In the genomic region with DNA sequence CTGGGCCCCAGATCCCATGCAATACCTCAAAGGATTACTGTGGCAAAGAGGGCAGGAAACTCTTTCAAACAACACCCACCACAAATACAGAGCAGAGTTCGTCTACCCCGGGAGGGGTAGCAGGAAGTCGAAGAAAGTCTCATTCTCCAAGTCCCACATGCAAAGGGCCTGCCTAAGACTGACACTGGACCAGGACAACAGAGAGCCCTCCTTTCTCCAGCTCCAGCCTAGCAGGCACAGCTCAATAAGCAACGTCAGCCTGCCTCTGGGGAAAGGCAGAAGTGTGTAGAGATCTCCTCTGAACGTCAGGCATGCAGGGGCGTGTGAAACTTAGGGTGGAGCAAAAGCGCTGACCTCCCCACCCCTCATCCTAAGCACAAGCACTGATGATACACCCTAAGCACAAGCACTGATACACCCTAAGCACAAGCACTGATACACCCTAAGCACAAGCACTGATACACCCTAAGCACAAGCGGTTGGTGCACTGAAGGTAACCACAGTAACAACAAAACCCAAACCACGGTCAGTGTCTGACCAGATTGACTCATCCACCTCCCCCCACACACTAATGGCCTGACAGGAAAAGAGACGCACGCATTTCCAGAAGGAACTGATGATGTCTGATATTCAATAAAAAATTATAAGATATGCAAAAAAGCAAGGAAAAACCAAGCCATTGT, we compare ENCODE assay signal across 14 cellular contexts. TPM values are rescaled to one million over a fixed set of nuclear protein-coding genes. Genes with fewer than 3 reads are reported as not detected.
DNase-seq lines count a peak whose midpoint lies in the region; ATAC-seq and TF ChIP-seq lines count a peak whose summit lies in the region.
"Had no signal": no experiment of that assay in that cellular context is flagged by ENCODE, and none has a peak within 500 bp of the region (broad histone marks: within the 10 kb centered on the region; RNA-seq: fewer than 3 reads in every experiment).

No MANE protein-coding gene starts in this region.

- H3K27me3 ChIP-seq in IMR-90 (ENCODE audit: control insufficient read depth, insufficient read depth, low read length): peaks cover 2% of the 10 kb centered on the region; the same call in 1 of the 2 replicates
- H3K27me3 ChIP-seq: vagina had no signal

- POLR2A ChIA-PET in IMR-90 (lab: Charles Lee; ENCODE audit: unreplicated experiment): no interaction called here
- POLR2A ChIA-PET in activated CD4-positive, alpha-beta memory T cell treated with anti-CD3 and anti-CD28 coated beads for 36 hours (lab: Charles Lee): no interaction called here

- no peak for TF ChIP-seq POLR2A in IMR-90 (IDR thresholded peaks at IDR 0.05; ENCODE audit: low read depth, low read length)

- H4K5ac ChIP-seq in IMR-90 (ENCODE audit: low read depth, low read length): no peak overlapping the region

- no peak overlapping the region for H3K4ac ChIP-seq in IMR-90 (ENCODE audit: low read depth, low read length)

- H4K91ac ChIP-seq in IMR-90 (ENCODE audit: insufficient read depth, low read depth, low read length): no peak overlapping the region

- in situ Hi-C loops in IMR-90 (cut with MboI; ENCODE audit: low sequenced_read_pairs): no loop called here

- no peak overlapping the region for H3K23ac ChIP-seq in IMR-90 (ENCODE audit: low read depth, low read length)

- ATAC-seq in IMR-90 (ENCODE audit: low read depth) (no peak), mucosa of descending colon (peak; percentile 49), GM21723 (IDR thresholded peaks at IDR 0.05; ENCODE audit: unreplicated experiment) (no peak), left cardiac atrium (no peak)
- ATAC-seq: gastrocnemius medialis had no signal

- no peak overlapping the region for H3K14ac ChIP-seq in IMR-90 (replicated peaks; ENCODE audit: low read depth, low read length)

- H3K4me1 Mint-ChIP-seq in activated CD4-positive, alpha-beta memory T cell treated with anti-CD3 and anti-CD28 coated beads for 36 hours (ENCODE audit: low read depth): peaks cover 45% of the 10 kb centered on the region

- no peak overlapping the region for H3K9ac ChIP-seq in IMR-90 (ENCODE audit: low read depth, low read length)

- H3K4me2 ChIP-seq in IMR-90 (ENCODE audit: low read depth, low read length): no peak overlapping the region

- WGBS in IMR-90 (ENCODE audit: extremely low coverage in 2 of 2, insufficient read length in 1 of 2), 2 experiments: no CpG with 5 or more reads among the region's 11 CpGs

- TF ChIP-seq RAD21 in IMR-90 (IDR thresholded peaks at IDR 0.05; ENCODE audit: low read length): no peak

- no peak overlapping the region for H3K27ac ChIP-seq in IMR-90 (ENCODE audit: insufficient read depth, low read length)
- H3K27ac ChIP-seq: gastrocnemius medialis, vagina had no signal

- H3K36me3 ChIP-seq in IMR-90 (ENCODE audit: control insufficient read depth, insufficient read depth, low read length) (no peaks in the 10 kb centered on the region), mucosa of descending colon (ENCODE audit: low read depth) (no peaks in the 10 kb centered on the region)
- H3K36me3 ChIP-seq: gastrocnemius medialis, vagina had no signal

- peaks cover 29% of the 10 kb centered on the region for H3K9me3 Mint-ChIP-seq in activated CD4-positive, alpha-beta memory T cell treated with anti-CD3 and anti-CD28 coated beads for 36 hours

- peaks cover 16% of the 10 kb centered on the region for H3K36me3 Mint-ChIP-seq in activated CD4-positive, alpha-beta memory T cell treated with anti-CD3 and anti-CD28 coated beads for 36 hours

- no peak overlapping the region for H4K8ac ChIP-seq in IMR-90 (ENCODE audit: low read depth in 2 of 2, low read length in 2 of 2)

- H4K20me1 ChIP-seq in IMR-90 (ENCODE audit: insufficient read depth, low read length): no peaks in the 10 kb centered on the region

- H2AK9ac ChIP-seq in IMR-90 (replicated peaks; ENCODE audit: low read depth, low read length, poor library complexity): no peak overlapping the region

- H3K27me3 Mint-ChIP-seq in activated CD4-positive, alpha-beta memory T cell treated with anti-CD3 and anti-CD28 coated beads for 36 hours: no peaks in the 10 kb centered on the region

- no peak overlapping the region for H2BK5ac ChIP-seq in IMR-90 (ENCODE audit: low read depth, low read length, poor library complexity, severe bottlenecking)

- no peak overlapping the region for H2BK15ac ChIP-seq in IMR-90 (ENCODE audit: low read depth, low read length)

- H3K4me1 ChIP-seq in IMR-90 (ENCODE audit: control insufficient read depth, insufficient read depth, low read length) (no peaks in the 10 kb centered on the region), mucosa of descending colon (ENCODE audit: low read depth) (no peaks in the 10 kb centered on the region)
- H3K4me1 ChIP-seq: gastrocnemius medialis, vagina had no signal

- dilution Hi-C loops in IMR-90 (cut with HindIII; ENCODE audit: low sequenced_read_pairs, unreplicated experiment): no loop called here

- DNase-seq in CD1c-positive myeloid dendritic cell (ENCODE audit: extremely low spot score) (peak; percentile 1), IMR-90 (no peak), mucosa of descending colon (peak in 1 of 3 donors; percentile 7), hippocampal formation (lab: John Stamatoyannopoulos, UW) (no peak), left cardiac atrium (no peak), epidermal melanocyte (ENCODE audit: insufficient read length, low spot score) (no peak)
- DNase-seq in activated CD4-positive, alpha-beta memory T cell treated with anti-CD3 and anti-CD28 coated beads for 36 hours: peak; percentile 29
- DNase-seq: gastrocnemius medialis; kidney; NCI-H1436 treated with DMSO at 0.1 percent for 48 hours; SHP77; stimulated activated CD4-positive, alpha-beta T cell treated with anti-CD3 and anti-CD28 coated beads, Interleukin-2, amount 100 ng/mL, for 24 hours had no signal

- intact Hi-C loops in IMR-90 (cut with micrococcal nuclease): loop anchor here (10.0 kb wide), 1 partner anchor 56 kb away; the partner anchor contains the start of gene TSPEAR
- intact Hi-C loops in activated CD4-positive, alpha-beta memory T cell treated with anti-CD3 and anti-CD28 coated beads for 36 hours (cut with micrococcal nuclease): loop anchor here (10.0 kb wide), 1 partner anchor 74 kb away; the partner anchor contains the start of gene KRTAP10-5
- intact Hi-C loops in mucosa of descending colon (cut with DNase I, micrococcal nuclease): no loop called here
- intact Hi-C loops in left cardiac atrium (cut with DNase I): no loop called here

- H2BK20ac ChIP-seq in IMR-90 (ENCODE audit: low read depth, low read length): no peak overlapping the region

- H3K9me3 ChIP-seq in IMR-90 (ENCODE audit: control insufficient read depth, insufficient read depth, low read length): peaks cover 3% of the 10 kb centered on the region
- no peaks in the 10 kb centered on the region for H3K9me3 ChIP-seq in mucosa of descending colon
- H3K9me3 ChIP-seq: gastrocnemius medialis, vagina had no signal

- H2AFZ ChIP-seq in IMR-90 (replicated peaks; ENCODE audit: low read length, poor library complexity): peak overlapping the region; percentile 14

- H3K4me3 ChIP-seq in IMR-90 (ENCODE audit: insufficient read depth, low read depth, low read length) (no peak overlapping the region), mucosa of descending colon (no peak overlapping the region)
- H3K4me3 ChIP-seq: gastrocnemius medialis, vagina had no signal

- TF ChIP-seq CTCF in IMR-90 (conservative IDR thresholded peaks at IDR 0.05; ENCODE audit: low read depth, low read length) (no peak), mucosa of descending colon (IDR thresholded peaks at IDR 0.05) (no peak)

- no peak overlapping the region for H3K27ac Mint-ChIP-seq in activated CD4-positive, alpha-beta memory T cell treated with anti-CD3 and anti-CD28 coated beads for 36 hours

- no peaks in the 10 kb centered on the region for H3K79me1 ChIP-seq in IMR-90 (ENCODE audit: low read depth in 1 of 2, low read length in 2 of 2)

- H3K18ac ChIP-seq in IMR-90 (ENCODE audit: low read depth, low read length): no peak overlapping the region

- no peak overlapping the region for H3K56ac ChIP-seq in IMR-90 (ENCODE audit: extremely low read depth, insufficient read depth, low read length)

- CTCF ChIA-PET in IMR-90 (lab: Yijun Ruan, JAX): no interaction called here
- CTCF ChIA-PET in activated CD4-positive, alpha-beta memory T cell treated with anti-CD3 and anti-CD28 coated beads for 36 hours (lab: Charles Lee): interaction anchor here (1.0 kb wide), 1 partner anchor 20 kb away, joined by 3 read pairs; no protein-coding TSS in a partner anchor

- no peaks in the 10 kb centered on the region for H3K9me1 ChIP-seq in IMR-90 (ENCODE audit: insufficient read depth, low read length)

- no peak overlapping the region for H2AK5ac ChIP-seq in IMR-90 (ENCODE audit: low read depth, low read length)

- H3K4me3 Mint-ChIP-seq in activated CD4-positive, alpha-beta memory T cell treated with anti-CD3 and anti-CD28 coated beads for 36 hours: no peak overlapping the region

- H2BK120ac ChIP-seq in IMR-90 (ENCODE audit: low read depth, low read length): no peak overlapping the region

- BruUV-seq in IMR-90 (replicated peaks; lab: Mats Ljungman, UMichigan): no TSS peak

RNA-seq across cellular contexts. Expression of gene KRTAP12-3, which starts 1.3 kb away (rescaled TPM):
- not detected in 2 replicates for total RNA-seq in IMR-90 (2012; rRNA removed)
- not detected in 2 replicates for polyA plus RNA-seq in IMR-90 (2012; rRNA removed)
- not detected in 2 replicates for polyA plus RNA-seq in IMR-90 (2012; cell fraction: cytosol; rRNA removed)
- polyA plus RNA-seq in IMR-90 (2012; cell fraction: nucleus; rRNA removed; ENCODE audit: low replicate concordance): not detected in 2 replicates
- not detected for total RNA-seq in activated CD4-positive, alpha-beta memory T cell treated with anti-CD3 and anti-CD28 coated beads for 36 hours
- not detected for total RNA-seq in mucosa of descending colon
- not detected for total RNA-seq in left cardiac atrium
- total RNA-seq: gastrocnemius medialis, kidney, vagina had no signal

RNA-seq across cellular contexts. Expression of gene KRTAP12-4, which starts 4.6 kb away (rescaled TPM):
- total RNA-seq in IMR-90 (2012; rRNA removed) (not detected in 2 replicates), mucosa of descending colon (not detected), left cardiac atrium (not detected)
- not detected in 2 replicates for polyA plus RNA-seq in IMR-90 (2012; rRNA removed)
- not detected in 2 replicates for polyA plus RNA-seq in IMR-90 (2012; cell fraction: cytosol; rRNA removed)
- not detected in 2 replicates for polyA plus RNA-seq in IMR-90 (2012; cell fraction: nucleus; rRNA removed; ENCODE audit: low replicate concordance)
- total RNA-seq in activated CD4-positive, alpha-beta memory T cell treated with anti-CD3 and anti-CD28 coated beads for 36 hours: not detected
- total RNA-seq: gastrocnemius medialis, kidney, vagina had no signal

RNA-seq across cellular contexts. Expression of gene KRTAP12-2, which starts 7.7 kb away (rescaled TPM):
- total RNA-seq in IMR-90 (2012; rRNA removed) (not detected in 2 replicates), mucosa of descending colon (not detected), left cardiac atrium (not detected)
- not detected in 2 replicates for polyA plus RNA-seq in IMR-90 (2012; rRNA removed)
- polyA plus RNA-seq in IMR-90 (2012; cell fraction: cytosol; rRNA removed): not detected in 2 replicates
- not detected in 2 replicates for polyA plus RNA-seq in IMR-90 (2012; cell fraction: nucleus; rRNA removed; ENCODE audit: low replicate concordance)
- total RNA-seq in activated CD4-positive, alpha-beta memory T cell treated with anti-CD3 and anti-CD28 coated beads for 36 hours: not detected
- total RNA-seq: gastrocnemius medialis, kidney, vagina had no signal

RNA-seq across cellular contexts. Expression of gene KRTAP10-11, which starts 12.8 kb away (rescaled TPM):
- not detected in 2 replicates for total RNA-seq in IMR-90 (2012; rRNA removed)
- not detected in 2 replicates for polyA plus RNA-seq in IMR-90 (2012; rRNA removed)
- polyA plus RNA-seq in IMR-90 (2012; cell fraction: cytosol; rRNA removed): not detected in 2 replicates
- polyA plus RNA-seq in IMR-90 (2012; cell fraction: nucleus; rRNA removed; ENCODE audit: low replicate concordance): not detected in 2 replicates
- not detected for total RNA-seq in activated CD4-positive, alpha-beta memory T cell treated with anti-CD3 and anti-CD28 coated beads for 36 hours
- not detected for total RNA-seq in mucosa of descending colon
- total RNA-seq in left cardiac atrium: not detected
- total RNA-seq: gastrocnemius medialis, kidney, vagina had no signal

RNA-seq across cellular contexts. Expression of gene KRTAP10-10, which starts 21.9 kb away (rescaled TPM):
- total RNA-seq in IMR-90 (2012; rRNA removed) (not detected in 2 replicates), mucosa of descending colon (not detected), left cardiac atrium (not detected)
- not detected in 2 replicates for polyA plus RNA-seq in IMR-90 (2012; rRNA removed)
- polyA plus RNA-seq in IMR-90 (2012; cell fraction: cytosol; rRNA removed): not detected in 2 replicates
- not detected in 2 replicates for polyA plus RNA-seq in IMR-90 (2012; cell fraction: nucleus; rRNA removed; ENCODE audit: low replicate concordance)
- total RNA-seq in activated CD4-positive, alpha-beta memory T cell treated with anti-CD3 and anti-CD28 coated beads for 36 hours: not detected
- total RNA-seq: gastrocnemius medialis, kidney, vagina had no signal

Comparison
In these comparisons a context has a peak if more than half of its experiments do, and no peak if none do; other contexts are left out.
1. DNase-seq: peak in CD1c-positive myeloid dendritic cell (single experiment) and activated CD4-positive, alpha-beta memory T cell treated with anti-CD3 and anti-CD28 coated beads for 36 hours (single experiment); none in IMR-90 (single experiment), hippocampal formation (0 of 2), left cardiac atrium (single experiment) and epidermal melanocyte (single experiment).
2. intact Hi-C loops: an anchor here in IMR-90 (10.0 kb wide) and activated CD4-positive, alpha-beta memory T cell treated with anti-CD3 and anti-CD28 coated beads for 36 hours (10.0 kb wide); none called in mucosa of descending colon and left cardiac atrium.